In genomic region chr17:49026447-49026846, GRCh38 we compare ENCODE assay signal across 1 cellular context.
TF ChIP-seq lines count a peak whose summit lies in the region.

No MANE protein-coding gene starts in this region.

TF ChIP-seq in WTC11, 78 proteins besides CTCF, POLR2A, EP300 and RAD21:
- TF ChIP-seq ETV6 (CRISPR knock-in tag; IDR thresholded peaks at IDR 0.05) (0 out of 2 replicates have a peak, but pooled peaks have one; percentile 38), FOXP1 (CRISPR knock-in tag; IDR thresholded peaks at IDR 0.05; ENCODE audit: borderline replicate concordance) (0 out of 2 replicates have a peak, but pooled peaks have one; percentile 15)
TF ChIP-seq in WTC11: peak in this region for 2; not testable (repeated sequence) for 76.
